Comparison of ENCODE assay signal across 8 cellular contexts in genomic region chr9:105053209-105053652, GRCh38.
DNase-seq lines count a peak whose midpoint lies in the region; ATAC-seq, FAIRE-seq and TF ChIP-seq lines count a peak whose summit lies in the region.

No MANE protein-coding gene starts in this region.

- H3K27ac ChIP-seq in pancreas: peak overlapping the region in 2 of 4 donors; percentile 31 to 33

- peak; percentile 22 for DNase-seq in activated T-helper 9 cell treated with anti-CD3 and anti-CD28 coated beads, Interleukin-2, amount 50 U/mL, for 16 hours (ENCODE audit: low read depth)
- DNase-seq in pancreas: peak in 1 of 6 donors; percentile 46
- DNase-seq in medulla oblongata (ENCODE audit: extremely low spot score): no peak
- DNase-seq in anterior cingulate cortex (lab: John Stamatoyannopoulos, UW): no peak
- DNase-seq in NCI-H2196 (lab: John Stamatoyannopoulos, UW; ENCODE audit: unreplicated experiment): no peak

- ATAC-seq in GM18907 (IDR thresholded peaks at IDR 0.05; ENCODE audit: unreplicated experiment) (peak; percentile 85), HG03558 (IDR thresholded peaks at IDR 0.05; ENCODE audit: extremely low read depth, unreplicated experiment) (peak; percentile 54), pancreas (peak; percentile 13 to 66 (median 44)), HG03457 (IDR thresholded peaks at IDR 0.05; ENCODE audit: unreplicated experiment) (no peak)

- WGBS in pancreas, 2 donors: 85 to 87% methylated on average over 4 of the region's 4 CpGs

- no peak for TF ChIP-seq CTCF in pancreas (IDR thresholded peaks at IDR 0.05)

- no peaks in the 10 kb centered on the region for H3K27me3 ChIP-seq in pancreas

- no peak for FAIRE-seq in pancreas (lab: Jason Lieb, UNC)

- no peaks in the 10 kb centered on the region for H3K9me3 ChIP-seq in pancreas

- H3K4me1 ChIP-seq in pancreas: peaks cover 5 to 21% (median 8%) of the 10 kb centered on the region in 3 donors

- H3K4me3 ChIP-seq in pancreas: no peak overlapping the region

- intact Hi-C loops in pancreas (cut with DNase I): no loop called here

- H3K36me3 ChIP-seq in pancreas: no peaks in the 10 kb centered on the region
